ENCODE assay signal across 1 cellular context in the genomic region with DNA sequence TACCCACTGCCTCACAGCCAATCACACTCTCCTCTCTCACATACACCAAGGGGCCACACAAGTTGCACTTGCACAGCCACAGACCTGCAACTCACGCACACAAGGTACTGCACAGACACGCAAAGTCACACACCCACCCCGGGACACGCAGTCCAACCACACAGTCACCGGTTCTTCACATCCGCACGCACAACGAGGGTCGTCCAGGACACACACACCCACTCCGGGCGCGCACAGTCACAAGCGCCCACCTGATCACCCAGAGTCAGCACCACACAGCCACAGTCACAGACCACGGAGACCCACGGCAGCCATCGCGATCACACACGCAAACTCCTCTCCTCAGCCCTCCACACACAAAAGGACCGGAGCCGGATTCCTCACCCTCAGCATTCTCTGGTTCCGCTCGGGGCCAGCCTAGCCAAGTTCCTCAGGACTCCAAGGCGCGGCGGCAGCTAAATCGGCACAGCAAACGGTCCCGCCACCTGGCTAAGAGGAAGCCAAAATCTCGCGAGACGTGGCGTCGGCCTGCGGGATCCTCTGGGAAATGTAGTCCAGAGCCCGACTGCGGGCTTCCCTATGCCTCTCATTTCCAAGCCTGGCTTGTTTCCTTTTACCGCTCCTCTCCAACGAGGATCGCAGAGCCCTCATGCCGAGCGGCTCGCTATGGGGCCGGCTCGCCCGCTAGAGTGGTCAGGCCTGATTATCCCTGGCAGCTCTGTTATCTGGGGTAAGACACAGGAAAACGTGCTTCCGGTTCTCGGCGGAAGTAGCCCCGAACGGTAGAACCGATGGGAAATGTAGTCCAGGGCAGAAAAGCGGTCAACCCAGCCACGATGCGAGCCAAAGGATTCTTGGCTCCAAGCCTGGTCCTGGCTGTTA.
TF ChIP-seq lines count a peak whose summit lies in the region.

Gene ZNF850, minus strand, starts transcription at position 467 of the 882 bp plus-strand sequence. CDS start 10,201 bp downstream, outside the sequence.

TF ChIP-seq in HEK293, 187 proteins besides CTCF, POLR2A, EP300 and RAD21 (continued from another document and continues in another):
- TF ChIP-seq, protein P1, sequence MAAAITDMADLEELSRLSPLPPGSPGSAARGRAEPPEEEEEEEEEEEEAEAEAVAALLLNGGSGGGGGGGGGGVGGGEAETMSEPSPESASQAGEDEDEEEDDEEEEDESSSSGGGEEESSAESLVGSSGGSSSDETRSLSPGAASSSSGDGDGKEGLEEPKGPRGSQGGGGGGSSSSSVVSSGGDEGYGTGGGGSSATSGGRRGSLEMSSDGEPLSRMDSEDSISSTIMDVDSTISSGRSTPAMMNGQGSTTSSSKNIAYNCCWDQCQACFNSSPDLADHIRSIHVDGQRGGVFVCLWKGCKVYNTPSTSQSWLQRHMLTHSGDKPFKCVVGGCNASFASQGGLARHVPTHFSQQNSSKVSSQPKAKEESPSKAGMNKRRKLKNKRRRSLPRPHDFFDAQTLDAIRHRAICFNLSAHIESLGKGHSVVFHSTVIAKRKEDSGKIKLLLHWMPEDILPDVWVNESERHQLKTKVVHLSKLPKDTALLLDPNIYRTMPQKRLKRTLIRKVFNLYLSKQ (tag by site-specific recombination; IDR thresholded peaks at IDR 0.05; ENCODE audit: borderline replicate concordance): no peak; the same call in 1 of the 2 replicates
- TF ChIP-seq ZBTB8A (tag by site-specific recombination; IDR thresholded peaks at IDR 0.05) (peak; percentile 57; the same call in 1 of the 2 replicates), ZNF561 (tag by site-specific recombination; IDR thresholded peaks at IDR 0.05; ENCODE audit: borderline replicate concordance) (peak; percentile 100), ZSCAN30 (tag by site-specific recombination; IDR thresholded peaks at IDR 0.05) (no peak), ZBTB17 (tag by site-specific recombination; IDR thresholded peaks at IDR 0.05) (no peak), ZNF623 (tag by site-specific recombination; IDR thresholded peaks at IDR 0.05) (peak; percentile 23), PRDM1 (tag by site-specific recombination; IDR thresholded peaks at IDR 0.05) (peak; percentile 44; the same call in 1 of the 2 replicates), SP3 (tag by site-specific recombination; IDR thresholded peaks at IDR 0.05) (peak; percentile 71), ZNF174 (tag by site-specific recombination; IDR thresholded peaks at IDR 0.05) (no peak), ZNF16 (tag by site-specific recombination; IDR thresholded peaks at IDR 0.05; ENCODE audit: low read depth) (0 out of 2 replicates have a peak, but pooled peaks have one; percentile 16), ZNF704 (tag by site-specific recombination; IDR thresholded peaks at IDR 0.05) (no peak; the same call in 1 of the 2 replicates), ZNF391 (tag by site-specific recombination; IDR thresholded peaks at IDR 0.05; ENCODE audit: borderline replicate concordance, low read depth) (peak; percentile 95), ZNF670 (tag by site-specific recombination; IDR thresholded peaks at IDR 0.05; ENCODE audit: low read depth) (no peak), ZNF785 (tag by site-specific recombination; IDR thresholded peaks at IDR 0.05) (peak; percentile 97), ZNF146 (tag by site-specific recombination; IDR thresholded peaks at IDR 0.05) (peak; percentile 45; the same call in 1 of the 2 replicates), ZNF138 (tag by site-specific recombination; IDR thresholded peaks at IDR 0.05; ENCODE audit: borderline replicate concordance) (no peak), KLF9 (tag by site-specific recombination; IDR thresholded peaks at IDR 0.05; ENCODE audit: low read depth) (peak; percentile 94), ZNF510 (tag by site-specific recombination; IDR thresholded peaks at IDR 0.05; ENCODE audit: insufficient replicate concordance) (no peak), SCRT2 (tag by site-specific recombination; IDR thresholded peaks at IDR 0.05) (peak; percentile 84), MYNN (tag by site-specific recombination; IDR thresholded peaks at IDR 0.05; ENCODE audit: borderline replicate concordance) (peak; percentile 44), SCRT1 (tag by site-specific recombination; IDR thresholded peaks at IDR 0.05; ENCODE audit: borderline replicate concordance) (peak; percentile 69; the same call in 1 of the 2 replicates), GLIS2 (tag by site-specific recombination; IDR thresholded peaks at IDR 0.05) (peak; percentile 63; the same call in 1 of the 2 replicates), ZNF701 (tag by site-specific recombination; IDR thresholded peaks at IDR 0.05) (peak; percentile 75; the same call in 1 of the 2 replicates), ZNF600 (tag by site-specific recombination; IDR thresholded peaks at IDR 0.05) (peak; percentile 95), EGR2 (tag by site-specific recombination; IDR thresholded peaks at IDR 0.05; ENCODE audit: low read depth) (peak; percentile 89), KLF10 (tag by site-specific recombination; IDR thresholded peaks at IDR 0.05) (peak; percentile 25; the same call in 1 of the 2 replicates), GLI4 (tag by site-specific recombination; IDR thresholded peaks at IDR 0.05) (no peak), TCF7L2 (IDR thresholded peaks at IDR 0.05; ENCODE audit: borderline replicate concordance, low read depth, low read length) (no peak), ZNF677 (tag by site-specific recombination; IDR thresholded peaks at IDR 0.05) (no peak), ZNF530 (tag by site-specific recombination; IDR thresholded peaks at IDR 0.05; ENCODE audit: low read depth) (0 out of 2 replicates have a peak, but pooled peaks have one; percentile 8), PRDM10 (tag by site-specific recombination; IDR thresholded peaks at IDR 0.05) (peak; percentile 65), SP7 (tag by site-specific recombination; IDR thresholded peaks at IDR 0.05) (peak; percentile 80), ZBTB21 (tag by site-specific recombination; IDR thresholded peaks at IDR 0.05) (peak; percentile 19), HOXD13 (CRISPR knock-in tag; IDR thresholded peaks at IDR 0.05; ENCODE audit: borderline replicate concordance) (no peak), ZBTB49 (tag by site-specific recombination; IDR thresholded peaks at IDR 0.05; ENCODE audit: low read depth) (no peak), ZNF354C (tag by site-specific recombination; IDR thresholded peaks at IDR 0.05; ENCODE audit: borderline replicate concordance, low read depth) (peak; percentile 78; the same call in 1 of the 2 replicates), ZNF423 (tag by site-specific recombination; IDR thresholded peaks at IDR 0.05) (peak; percentile 69; the same call in 1 of the 2 replicates), ZNF544 (tag by site-specific recombination; IDR thresholded peaks at IDR 0.05) (no peak), ZNF514 (tag by site-specific recombination; IDR thresholded peaks at IDR 0.05) (no peak), ZNF133 (tag by site-specific recombination; IDR thresholded peaks at IDR 0.05) (peak; percentile 81), PRDM6 (tag by site-specific recombination; IDR thresholded peaks at IDR 0.05) (no peak), ZFP69B (tag by site-specific recombination; IDR thresholded peaks at IDR 0.05) (peak; percentile 84), SALL2 (tag by site-specific recombination; IDR thresholded peaks at IDR 0.05; ENCODE audit: borderline replicate concordance) (no peak), ZNF645 (tag by site-specific recombination; IDR thresholded peaks at IDR 0.05) (peak; percentile 90; the same call in 1 of the 2 replicates), WT1 (tag by site-specific recombination; IDR thresholded peaks at IDR 0.05) (peak; percentile 18; the same call in 1 of the 2 replicates), ZNF302 (tag by site-specific recombination; IDR thresholded peaks at IDR 0.05; ENCODE audit: low read depth) (0 out of 2 replicates have a peak, but pooled peaks have one; percentile 14), ZBTB48 (tag by site-specific recombination; IDR thresholded peaks at IDR 0.05) (peak; percentile 94), SETDB1 (IDR thresholded peaks at IDR 0.05; ENCODE audit: insufficient read length, low read length) (peak; percentile 36), ZNF549 (tag by site-specific recombination; IDR thresholded peaks at IDR 0.05) (no peak), ZNF324 (tag by site-specific recombination; IDR thresholded peaks at IDR 0.05) (peak; percentile 93; the same call in 1 of the 2 replicates), BCL11B (tag by site-specific recombination; IDR thresholded peaks at IDR 0.05; ENCODE audit: low read depth) (peak; percentile 30; the same call in 1 of the 2 replicates), ZNF585B (tag by site-specific recombination; IDR thresholded peaks at IDR 0.05) (no peak), ZNF433 (tag by site-specific recombination; IDR thresholded peaks at IDR 0.05; ENCODE audit: low read depth) (peak; percentile 5; the same call in 1 of the 2 replicates), ZNF404 (tag by site-specific recombination; IDR thresholded peaks at IDR 0.05) (no peak), ZNF488 (tag by site-specific recombination; IDR thresholded peaks at IDR 0.05) (0 out of 2 replicates have a peak, but pooled peaks have one; percentile 43)
